In the genomic region with DNA sequence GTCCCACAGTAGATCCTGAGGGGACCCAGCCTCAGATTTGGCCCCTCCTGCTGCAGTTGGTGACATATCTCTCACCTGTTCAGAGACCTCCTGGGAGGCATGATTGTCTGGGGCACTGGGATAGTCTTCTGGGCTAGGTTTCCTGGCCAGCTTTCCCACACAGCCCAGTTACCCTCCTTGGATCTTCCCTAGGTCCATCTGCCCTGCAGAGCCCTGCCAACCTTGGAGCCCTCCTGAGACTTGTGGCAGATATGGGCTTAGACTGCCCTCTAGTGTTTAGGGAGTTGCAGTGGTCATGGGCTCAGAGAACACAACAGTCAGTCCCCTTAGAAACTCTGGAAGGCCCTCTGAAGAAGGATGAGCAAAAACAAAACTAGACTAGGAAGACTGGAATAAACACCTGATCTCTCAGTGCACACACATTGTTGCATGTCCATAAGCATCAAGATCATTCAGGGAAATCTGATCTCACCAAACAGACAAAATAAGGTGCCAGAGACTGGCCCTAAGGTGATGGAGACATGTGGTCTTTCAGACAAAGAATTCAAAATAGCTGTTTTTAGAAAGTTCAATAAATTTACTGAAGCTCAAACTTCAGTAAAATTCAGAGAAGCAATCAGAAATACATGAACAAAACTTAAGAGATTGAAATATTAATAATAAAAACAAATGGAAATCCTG, we compare ENCODE assay signal across 8 cellular contexts.
DNase-seq lines count a peak whose midpoint lies in the region; ATAC-seq and TF ChIP-seq lines count a peak whose summit lies in the region.

No MANE protein-coding gene starts in this region.

- TF ChIP-seq POLR2A in Peyer's patch (IDR thresholded peaks at IDR 0.05): no peak
- TF ChIP-seq POLR2A in stomach (IDR thresholded peaks at IDR 0.05): no peak

- H3K27ac ChIP-seq in Peyer's patch: no peak overlapping the region
- H3K27ac ChIP-seq in stomach: no peak overlapping the region

- H3K27me3 Mint-ChIP-seq in type B pancreatic cell: no peaks in the 10 kb centered on the region

- DNase-seq in ELR (ENCODE audit: low read depth) (peak; percentile 62), Peyer's patch (peak in 1 of 3 donors; percentile 50), fibroblast of mammary gland (ENCODE audit: low read depth) (peak; percentile 44), type B pancreatic cell (ENCODE audit: extremely low spot score, unreplicated experiment) (no peak), stomach (no peak)
- no peak for DNase-seq in NK-92 treated with Interleukin-12 subunit alpha and Interleukin-12 subunit beta, amount 100 ng/mL, for 24 hours (lab: John Stamatoyannopoulos, UW)

- no peak for TF ChIP-seq EP300 in stomach (IDR thresholded peaks at IDR 0.05)

- no peak overlapping the region for H3K27ac Mint-ChIP-seq in type B pancreatic cell

- H3K4me1 ChIP-seq in Peyer's patch (no peaks in the 10 kb centered on the region), stomach (no peaks in the 10 kb centered on the region)

- ATAC-seq in GM19397 (IDR thresholded peaks at IDR 0.05; ENCODE audit: unreplicated experiment): peak; percentile 96
- ATAC-seq in HG03175 (IDR thresholded peaks at IDR 0.05; ENCODE audit: unreplicated experiment): peak; percentile 71

- H3K27me3 ChIP-seq in Peyer's patch: no peaks in the 10 kb centered on the region
- no peaks in the 10 kb centered on the region for H3K27me3 ChIP-seq in stomach

- H3K9me3 ChIP-seq in Peyer's patch: no peaks in the 10 kb centered on the region
- H3K9me3 ChIP-seq in stomach: peaks cover 0 to 19% (median 4%) of the 10 kb centered on the region in 4 donors

- no peaks in the 10 kb centered on the region for H3K4me1 Mint-ChIP-seq in type B pancreatic cell (ENCODE audit: unreplicated experiment)

- no peak overlapping the region for H3K4me3 Mint-ChIP-seq in type B pancreatic cell

- H3K9me3 Mint-ChIP-seq in type B pancreatic cell: no peaks in the 10 kb centered on the region

- intact Hi-C loops in stomach (cut with DNase I; ENCODE audit: low total_unique reads): no loop called here

- no peaks in the 10 kb centered on the region for H3K36me3 ChIP-seq in Peyer's patch
- H3K36me3 ChIP-seq in stomach: no peaks in the 10 kb centered on the region

- TF ChIP-seq CTCF in Peyer's patch (IDR thresholded peaks at IDR 0.05) (peak in 4 of 6 experiments; percentile 22 to 62 (median 51)), fibroblast of mammary gland (conservative IDR thresholded peaks at IDR 0.05; ENCODE audit: control insufficient read depth, insufficient read depth, low read depth, low read length) (peak; percentile 54), type B pancreatic cell (conservative IDR thresholded peaks at IDR 0.05) (peak; percentile 68), stomach (IDR thresholded peaks at IDR 0.05) (no peak)

- H3K4me3 ChIP-seq in Peyer's patch (no peak overlapping the region), fibroblast of mammary gland (ENCODE audit: control insufficient read depth, low read depth, low read length) (no peak overlapping the region), stomach (no peak overlapping the region)

- no peaks in the 10 kb centered on the region for H3K36me3 Mint-ChIP-seq in type B pancreatic cell

Comparison
In these comparisons a context has a peak if more than half of its experiments do, and no peak if none do; other contexts are left out.
1. DNase-seq: peak in ELR (single experiment) and fibroblast of mammary gland (single experiment); none in type B pancreatic cell (single experiment), NK-92 treated with Interleukin-12 subunit alpha and Interleukin-12 subunit beta, amount 100 ng/mL, for 24 hours (single experiment) and stomach (single experiment).
2. CTCF ChIP-seq: peak in Peyer's patch (4 of 6), fibroblast of mammary gland (single experiment) and type B pancreatic cell (single experiment); none in stomach (0 of 7).